In the genomic region with DNA sequence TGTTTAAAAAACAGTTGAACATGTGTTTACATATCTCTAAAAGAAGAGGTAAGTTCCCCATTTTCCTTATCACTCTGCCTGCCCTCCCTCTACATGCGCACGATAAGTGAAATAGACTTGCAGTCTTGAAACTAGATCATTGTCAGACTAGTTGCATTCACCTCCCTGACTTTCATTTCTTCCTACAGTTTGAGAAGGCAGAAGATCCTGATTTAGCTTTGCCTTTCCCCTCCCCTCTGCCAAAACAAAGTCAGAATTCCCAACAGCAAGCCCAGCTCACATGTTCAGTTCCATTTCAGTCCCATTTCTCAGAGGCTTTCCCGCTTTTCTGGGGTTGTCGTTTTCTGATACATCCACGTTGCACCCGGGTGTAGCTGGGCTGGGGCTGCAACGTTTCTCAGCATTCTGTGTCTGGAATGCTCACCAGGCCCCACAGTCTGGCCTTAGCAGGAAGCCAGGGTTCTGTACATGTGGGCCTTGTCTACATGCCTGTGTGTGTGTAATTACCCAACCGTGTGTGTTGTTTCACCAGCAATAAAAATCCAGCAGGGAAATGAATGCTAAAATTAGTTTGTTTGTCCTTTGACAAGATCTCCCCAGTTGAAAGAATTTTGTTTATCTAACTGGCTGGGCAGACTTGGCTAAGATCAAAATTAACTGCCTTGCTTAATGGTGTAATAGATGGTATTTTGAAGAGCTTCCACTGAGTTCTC, we compare ENCODE assay signal across 12 cellular contexts.
A peak's percentile ranks its signal among the peaks of the same experiment; 100 is the strongest.
DNase-seq lines count a peak whose midpoint lies in the region; ATAC-seq and TF ChIP-seq lines count a peak whose summit lies in the region.
"Had no signal": no experiment of that assay in that cellular context is flagged by ENCODE, and none has a peak within 500 bp of the region (broad histone marks: within the 10 kb centered on the region; RNA-seq: fewer than 3 reads in every experiment).

No MANE protein-coding gene starts in this region.

- peak overlapping the region; percentile 94 for H2BK20ac ChIP-seq in IMR-90 (ENCODE audit: low read depth, low read length)

- intact Hi-C loops in IMR-90 (cut with micrococcal nuclease) (no loop called here), left lung (cut with DNase I) (no loop called here), dorsolateral prefrontal cortex (cut with DNase I) (no loop called here)

- no peak for TF ChIP-seq CTCF in IMR-90 (conservative IDR thresholded peaks at IDR 0.05; ENCODE audit: low read depth, low read length)
- no peak for TF ChIP-seq CTCF in left lung (IDR thresholded peaks at IDR 0.05)
- TF ChIP-seq CTCF in thoracic aorta (IDR thresholded peaks at IDR 0.05) = no peak
- TF ChIP-seq CTCF in dorsolateral prefrontal cortex (IDR thresholded peaks at IDR 0.05 in 54 of 56, conservative IDR thresholded peaks at IDR 0.05 in 2 of 56; ENCODE audit: low read depth in 1 of 56, partially characterized antibody in 56 of 56) = no peak
- TF ChIP-seq CTCF in GM10266 (IDR thresholded peaks at IDR 0.05; ENCODE audit: control insufficient read depth, insufficient read depth, low read depth, missing control alignments) = no peak

- H3K4me3 ChIP-seq in IMR-90 (ENCODE audit: insufficient read depth, low read depth, low read length) = no peak overlapping the region
- no peak overlapping the region for H3K4me3 ChIP-seq in left lung
- peak overlapping the region; percentile 12 for H3K4me3 ChIP-seq in thoracic aorta
- H3K4me3 ChIP-seq in dorsolateral prefrontal cortex = no peak overlapping the region
- H3K4me3 ChIP-seq: Peyer's patch had no signal

- no peaks in the 10 kb centered on the region for H4K20me1 ChIP-seq in IMR-90 (ENCODE audit: insufficient read depth, low read length)

- peak overlapping the region; percentile 59 for H3K56ac ChIP-seq in IMR-90 (ENCODE audit: extremely low read depth, insufficient read depth, low read length)

- H3K36me3 ChIP-seq in IMR-90 (ENCODE audit: control insufficient read depth, insufficient read depth, low read length) (0 out of 2 replicates have a peak, but pooled peaks cover 5% of the 10 kb centered on the region), left lung (no peaks in the 10 kb centered on the region), thoracic aorta (peaks cover 13% of the 10 kb centered on the region)
- H3K36me3 ChIP-seq: Peyer's patch had no signal

- in situ Hi-C loops in IMR-90 (cut with MboI; ENCODE audit: low sequenced_read_pairs) = no loop called here
- in situ Hi-C loops in T47D (cut with HindIII; ENCODE audit: low pct_unique_long_range_greater_than_20kb, low sequenced_read_pairs) = no loop called here

- no peak for TF ChIP-seq POLR2A in IMR-90 (IDR thresholded peaks at IDR 0.05; ENCODE audit: low read depth, low read length)

- H3K27ac ChIP-seq in IMR-90 (ENCODE audit: insufficient read depth, low read length) (peak overlapping the region; percentile 78), left lung (peak overlapping the region; percentile 27 to 35), thoracic aorta (peak overlapping the region; percentile 66 to 75), dorsolateral prefrontal cortex (no peak overlapping the region)

- POLR2A ChIA-PET in IMR-90 (lab: Charles Lee; ENCODE audit: unreplicated experiment) = no interaction called here

- peak overlapping the region; percentile 61 for H3K9ac ChIP-seq in IMR-90 (ENCODE audit: low read depth, low read length)

- ATAC-seq in IMR-90 (ENCODE audit: low read depth) (peak; percentile 73), left lung (peak; percentile 34), thoracic aorta (ENCODE audit: insufficient number of reproducible peaks, low FRiP score, low read depth) (peak; percentile 61)
- ATAC-seq: stimulated activated naive CD8-positive, alpha-beta T cell treated with anti-CD3 and anti-CD28 coated beads, Interleukin-15, Interleukin-2, amounts not matched to agents 100 U/mL and 50 U/mL, for 24 hours had no signal

- H2AK5ac ChIP-seq in IMR-90 (ENCODE audit: low read depth, low read length) = peak overlapping the region; percentile 72

- BruUV-seq in IMR-90 (replicated peaks; lab: Mats Ljungman, UMichigan) = no TSS peak

- 81% methylated on average over 4 of the region's 8 CpGs; no CpG with 5 or more reads in 1 of the 2 experiments for WGBS in IMR-90 (ENCODE audit: extremely low coverage in 2 of 2, insufficient read length in 1 of 2), 2 experiments

- no peak overlapping the region for H2AFZ ChIP-seq in IMR-90 (replicated peaks; ENCODE audit: low read length, poor library complexity)

- peak overlapping the region; percentile 67 for H4K91ac ChIP-seq in IMR-90 (ENCODE audit: insufficient read depth, low read depth, low read length)

- peaks cover 25 to 34% of the 10 kb centered on the region in 2 experiments for H3K79me1 ChIP-seq in IMR-90 (ENCODE audit: low read depth in 1 of 2, low read length in 2 of 2)

- H4K5ac ChIP-seq in IMR-90 (ENCODE audit: low read depth, low read length) = peak overlapping the region; percentile 44

- peak overlapping the region; percentile 92 for H2BK120ac ChIP-seq in IMR-90 (ENCODE audit: low read depth, low read length)

- CTCF ChIA-PET in IMR-90 (lab: Yijun Ruan, JAX) = interaction anchor here (0.7 to 1.4 kb wide), 2 partner anchors 27 to 54 kb away, joined by 3 to 4 read pairs; no protein-coding TSS in a partner anchor

- peak overlapping the region; percentile 40 to 79; a peak in 3 of 4 replicates for H4K8ac ChIP-seq in IMR-90 (ENCODE audit: low read depth in 2 of 2, low read length in 2 of 2)

- peak overlapping the region; percentile 93 for H3K18ac ChIP-seq in IMR-90 (ENCODE audit: low read depth, low read length)

- peak overlapping the region; percentile 86 for H3K14ac ChIP-seq in IMR-90 (replicated peaks; ENCODE audit: low read depth, low read length)

- peak overlapping the region; percentile 82 for H3K23ac ChIP-seq in IMR-90 (ENCODE audit: low read depth, low read length)

- H3K4ac ChIP-seq in IMR-90 (ENCODE audit: low read depth, low read length) = peak overlapping the region; percentile 78

- peak overlapping the region; percentile 65 for H3K4me2 ChIP-seq in IMR-90 (ENCODE audit: low read depth, low read length)

- H2BK5ac ChIP-seq in IMR-90 (ENCODE audit: low read depth, low read length, poor library complexity, severe bottlenecking) = peak overlapping the region; percentile 35

- H3K4me1 ChIP-seq in IMR-90 (ENCODE audit: control insufficient read depth, insufficient read depth, low read length) (peaks cover 30% of the 10 kb centered on the region), left lung (peaks cover 5 to 10% of the 10 kb centered on the region in 2 donors), thoracic aorta (ENCODE audit: control insufficient read depth in 1 of 2, low read depth in 2 of 2) (peaks cover 37 to 81% of the 10 kb centered on the region in 2 donors)

- H2AK9ac ChIP-seq in IMR-90 (replicated peaks; ENCODE audit: low read depth, low read length, poor library complexity) = no peak overlapping the region

- H3K9me3 ChIP-seq in IMR-90 (ENCODE audit: control insufficient read depth, insufficient read depth, low read length) = no peaks in the 10 kb centered on the region
- no peaks in the 10 kb centered on the region for H3K9me3 ChIP-seq in left lung
- H3K9me3 ChIP-seq in thoracic aorta = no peaks in the 10 kb centered on the region
- H3K9me3 ChIP-seq: Peyer's patch had no signal

- peak overlapping the region; percentile 45; the same call in 2 of the 3 replicates for H2BK15ac ChIP-seq in IMR-90 (ENCODE audit: low read depth, low read length)

- no peak for TF ChIP-seq RAD21 in IMR-90 (IDR thresholded peaks at IDR 0.05; ENCODE audit: low read length)

- peak; percentile 74 for DNase-seq in IMR-90
- DNase-seq in T47D (ENCODE audit: low read depth in 1 of 2, low spot score in 1 of 2) = peak; percentile 43 to 77
- no peak for DNase-seq in left lung
- DNase-seq in thoracic aorta (ENCODE audit: low spot score) = no peak
- DNase-seq in middle frontal gyrus (ENCODE audit: extremely low spot score, low spot score) = no peak
- no peak for DNase-seq in dorsolateral prefrontal cortex
- DNase-seq in activated effector memory CD4-positive, alpha-beta T cell treated with Interleukin-2 at 50 U/mL for 16 hours = no peak
- DNase-seq in GM10266 (ENCODE audit: extremely low spot score) = no peak
- DNase-seq: activated CD4-positive, alpha-beta T cell treated with anti-CD3 and anti-CD28 coated beads, Interleukin-2, amount 10 ng/mL, durations not matched to agents 7 days and 5 days; Karpas-422; Peyer's patch; stimulated activated naive CD8-positive, alpha-beta T cell treated with anti-CD3 and anti-CD28 coated beads, Interleukin-15, Interleukin-2, amounts not matched to agents 100 U/mL and 50 U/mL, for 24 hours had no signal

- peaks cover 22% of the 10 kb centered on the region for H3K9me1 ChIP-seq in IMR-90 (ENCODE audit: insufficient read depth, low read length)

- H3K27me3 ChIP-seq in IMR-90 (ENCODE audit: control insufficient read depth, insufficient read depth, low read length) (no peaks in the 10 kb centered on the region), left lung (no peaks in the 10 kb centered on the region), thoracic aorta (replicated peaks; ENCODE audit: insufficient read depth) (no peaks in the 10 kb centered on the region), dorsolateral prefrontal cortex (no peaks in the 10 kb centered on the region)
- H3K27me3 ChIP-seq: Peyer's patch had no signal

- dilution Hi-C loops in IMR-90 (cut with HindIII; ENCODE audit: low sequenced_read_pairs, unreplicated experiment) = no loop called here

TF ChIP-seq in IMR-90, 13 proteins besides CTCF, POLR2A, EP300 and RAD21:
- TF ChIP-seq ELK1 (IDR thresholded peaks at IDR 0.05; ENCODE audit: borderline replicate concordance, low read depth, low read length) = no peak
- peak; percentile 6; the same call in 1 of the 2 replicates for TF ChIP-seq USF2 (IDR thresholded peaks at IDR 0.05; ENCODE audit: low read depth, low read length)
- TF ChIP-seq NFE2L2 (IDR thresholded peaks at IDR 0.05; ENCODE audit: low read depth, low read length) = no peak
- TF ChIP-seq CEBPB (IDR thresholded peaks at IDR 0.05; ENCODE audit: low read depth, low read length) = peak; percentile 72

Comparison
In these comparisons a context has a peak if more than half of its experiments do, and no peak if none do; other contexts are left out.
1. DNase-seq: peak in IMR-90 (single experiment) and T47D (2 of 2); none in left lung (0 of 2), thoracic aorta (single experiment), middle frontal gyrus (single experiment), dorsolateral prefrontal cortex (0 of 10), activated effector memory CD4-positive, alpha-beta T cell treated with Interleukin-2 at 50 U/mL for 16 hours (single experiment) and GM10266 (single experiment).
2. H3K27ac ChIP-seq: peak in IMR-90 (single experiment), left lung (2 of 2) and thoracic aorta (2 of 2); none in dorsolateral prefrontal cortex (0 of 59).
3. Peak in every context shown above with its lines, with median percentiles within 50 percentile points of each other: ATAC-seq.